8 cellular contexts compared by ENCODE assay signal in genomic region chr5:172806897-172807672, GRCh38. TPM values are rescaled to one million over a fixed set of nuclear protein-coding genes. Genes with fewer than 3 reads are reported as not detected.
DNase-seq lines count a peak whose midpoint lies in the region; ATAC-seq, FAIRE-seq and TF ChIP-seq lines count a peak whose summit lies in the region.

No MANE protein-coding gene starts in this region.

- H3K4me3 Mint-ChIP-seq in CD14-positive monocyte (peak overlapping the region; percentile 73 to 91), WTC11 (peak overlapping the region; percentile 19; the same call in 1 of the 2 replicates)

- peak overlapping the region; percentile 5 for H3K4me3 ChIP-seq in bronchial epithelial cell (ENCODE audit: low read depth, low read length)

- H3K36me3 Mint-ChIP-seq in CD14-positive monocyte = peaks cover 2 to 6% of the 10 kb centered on the region in 2 donors
- no peaks in the 10 kb centered on the region for H3K36me3 Mint-ChIP-seq in WTC11

- no peak for FAIRE-seq in bronchial epithelial cell (lab: Jason Lieb, UNC)

- no peaks in the 10 kb centered on the region for H3K36me3 ChIP-seq in bronchial epithelial cell (ENCODE audit: control insufficient read depth, insufficient read depth, low read length)

- peaks cover 42% of the 10 kb centered on the region for H3K4me1 Mint-ChIP-seq in CD14-positive monocyte
- peaks cover 9% of the 10 kb centered on the region for H3K4me1 Mint-ChIP-seq in WTC11

- DNase-seq in CD14-positive monocyte (ENCODE audit: low spot score) = peak; percentile 98
- peak; percentile 92 for DNase-seq in GM20000 (ENCODE audit: low spot score)
- DNase-seq in HPDE6-E6E7 (ENCODE audit: extremely low spot score) = peak; percentile 94
- peak; percentile 73 for DNase-seq in WTC11 (ENCODE audit: low spot score)
- peak; percentile 86 for DNase-seq in bronchial epithelial cell (ENCODE audit: low read depth)
- peak; percentile 93 for DNase-seq in kidney tubule cell (ENCODE audit: low spot score)
- peak; percentile 95 for DNase-seq in stimulated activated CD4-positive, alpha-beta T cell treated with anti-CD3 and anti-CD28 coated beads, Interleukin-1b, Interleukin-23, amount 100 ng/mL, for 48 hours
- no peak for DNase-seq in HK-2 (ENCODE audit: unreplicated experiment)

- H3K27ac Mint-ChIP-seq in CD14-positive monocyte (peak overlapping the region; percentile 98 to 100 (median 99)), WTC11 (no peak overlapping the region)

- intact Hi-C loops in CD14-positive monocyte (cut with micrococcal nuclease) = no loop called here

- peaks cover 0 to 3% (median 0%) of the 10 kb centered on the region in 7 donors for H3K9me3 Mint-ChIP-seq in CD14-positive monocyte
- peaks cover 3% of the 10 kb centered on the region for H3K9me3 Mint-ChIP-seq in WTC11

- peaks cover 0 to 7% (median 1%) of the 10 kb centered on the region in 3 donors for H3K27me3 Mint-ChIP-seq in CD14-positive monocyte (ENCODE audit: low read depth in 3 of 3)
- peaks cover 18% of the 10 kb centered on the region for H3K27me3 Mint-ChIP-seq in WTC11 (ENCODE audit: low read depth)

- POLR2A ChIA-PET in WTC11 (lab: Charles Lee) = interaction anchor here (0.6 kb wide), 1 partner anchor 9 kb away, joined by 3 read pairs; no protein-coding TSS in a partner anchor

- ATAC-seq in WTC11 = peak; percentile 98

- no peak for TF ChIP-seq CTCF in CD14-positive monocyte (IDR thresholded peaks at IDR 0.05)
- TF ChIP-seq CTCF in GM20000 (IDR thresholded peaks at IDR 0.05; ENCODE audit: extremely low read depth, missing control alignments) = no peak
- TF ChIP-seq CTCF in WTC11 (IDR thresholded peaks at IDR 0.05) = no peak
- no peak for TF ChIP-seq CTCF in bronchial epithelial cell (IDR thresholded peaks at IDR 0.05; ENCODE audit: insufficient read depth, low read length, severe bottlenecking)

- CTCF ChIA-PET in WTC11 (lab: Charles Lee) = interaction anchor here (0.6 to 1.6 kb wide), 5 partner anchors 15 to 132 kb away, joined by 3 to 8 read pairs (median 4); partner anchors contain the start of gene DUSP1

- H3K27me3 ChIP-seq in bronchial epithelial cell (ENCODE audit: control insufficient read depth, insufficient read depth, low read length) = no peaks in the 10 kb centered on the region

TF ChIP-seq in WTC11, 78 proteins besides CTCF, POLR2A, EP300 and RAD21:
- TF ChIP-seq FOXJ3 (CRISPR knock-in tag; IDR thresholded peaks at IDR 0.05; ENCODE audit: borderline replicate concordance) = no peak
- no peak for TF ChIP-seq ARID4B (CRISPR knock-in tag; IDR thresholded peaks at IDR 0.05; ENCODE audit: borderline replicate concordance)
- 0 out of 2 replicates have a peak, but pooled peaks have one; percentile 29 for TF ChIP-seq SP1 (CRISPR knock-in tag; conservative IDR thresholded peaks at IDR 0.05)
- TF ChIP-seq NR2C2 (CRISPR knock-in tag; IDR thresholded peaks at IDR 0.05) = no peak
TF ChIP-seq in WTC11: peak in this region for 1.

RNA-seq across cellular contexts. Expression of gene ERGIC1, which starts 27.0 kb away (rescaled TPM):
- polyA plus RNA-seq in CD14-positive monocyte = 10 to 100 TPM; 28.3 to 34.1 TPM
- total RNA-seq in WTC11 (2021) (89.8 to 101 TPM (median 97.1 TPM) in 3 replicates), bronchial epithelial cell (105 and 116 TPM in 2 replicates)

RNA-seq across cellular contexts. Expression of gene DUSP1, which starts 36.1 kb away (rescaled TPM):
- polyA plus RNA-seq in CD14-positive monocyte = 1,000 to 10,000 TPM; 1,963 to 3,954 TPM
- 9.5 to 12.4 TPM (median 11.0 TPM) in 3 replicates for total RNA-seq in WTC11 (2021)
- 114 and 194 TPM in 2 replicates for total RNA-seq in bronchial epithelial cell
